17 cellular contexts compared by ENCODE assay signal in the genomic region with DNA sequence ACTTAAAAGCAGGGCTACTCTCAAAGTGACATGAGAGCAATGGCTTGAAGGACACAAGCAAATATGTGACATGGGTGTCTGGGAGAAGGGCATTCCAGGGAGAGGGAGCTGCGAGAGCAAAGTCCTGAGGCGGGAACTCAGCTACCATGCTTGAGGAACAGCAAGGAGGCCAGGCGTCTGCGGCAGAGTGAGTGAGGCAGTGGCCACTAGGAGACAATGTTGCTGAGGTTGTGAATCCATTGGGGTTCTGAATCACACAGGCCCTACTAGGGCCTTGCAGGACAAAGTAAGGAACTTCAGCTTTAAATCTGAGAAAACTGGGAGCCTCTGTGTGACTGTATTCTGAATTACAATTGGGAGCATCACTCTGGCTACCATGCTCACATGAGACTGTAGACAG.
A peak's percentile ranks its signal among the peaks of the same experiment; 100 is the strongest.
DNase-seq lines count a peak whose midpoint lies in the region; ATAC-seq and TF ChIP-seq lines count a peak whose summit lies in the region.
"Had no signal": no experiment of that assay in that cellular context is flagged by ENCODE, and none has a peak within 500 bp of the region (broad histone marks: within the 10 kb centered on the region; RNA-seq: fewer than 3 reads in every experiment).

No MANE protein-coding gene starts in this region.

- DNase-seq in ELF-1 (ENCODE audit: low read depth, low spot score): peak; percentile 76
- peak; percentile 18 for DNase-seq in RKO (ENCODE audit: low spot score)
- DNase-seq in endodermal cell: peak; percentile 90
- DNase-seq in lower lobe of right lung: no peak
- DNase-seq in tibial nerve (ENCODE audit: low spot score in 2 of 2): no peak
- DNase-seq in stimulated activated effector memory CD8-positive, alpha-beta T cell treated with anti-CD3 and anti-CD28 coated beads, Interleukin-12 subunit alpha, Interleukin-12 subunit beta, amount 100 ng/mL, for 72 hours (ENCODE audit: low spot score in 2 of 2): no peak
- DNase-seq in HuH-7 (ENCODE audit: low spot score): no peak
- DNase-seq: activated CD4-positive, CD25-positive, alpha-beta regulatory T cell treated with anti-CD3 and anti-CD28 coated beads, Interleukin-2, amount 50 U/mL, for 72 hours; activated naive CD4-positive, alpha-beta T cell treated with anti-CD3 and anti-CD28 coated beads for 36 hours; caudate nucleus; heart right ventricle; NCI-H187 treated with DMSO at 0.1 percent for 48 hours; NCI-H524 treated with DMSO at 0.1 percent for 48 hours; stimulated activated CD4-positive, alpha-beta T cell treated with anti-CD3 and anti-CD28 coated beads, Interleukin-1b, Interleukin-23, amount 100 ng/mL, for 48 hours; transverse colon had no signal

- TF ChIP-seq CTCF in endodermal cell (conservative IDR thresholded peaks at IDR 0.05): peak; percentile 76
- TF ChIP-seq CTCF in lower lobe of right lung (IDR thresholded peaks at IDR 0.05): no peak
- no peak for TF ChIP-seq CTCF in tibial nerve (IDR thresholded peaks at IDR 0.05)

- TF ChIP-seq EP300 in tibial nerve (IDR thresholded peaks at IDR 0.05): no peak

- ATAC-seq in lower lobe of right lung: peak; percentile 39 to 61
- no peak for ATAC-seq in HG03045 (IDR thresholded peaks at IDR 0.05; ENCODE audit: unreplicated experiment)
- ATAC-seq in stimulated activated effector memory CD8-positive, alpha-beta T cell treated with anti-CD3 and anti-CD28 coated beads, Interleukin-12 subunit alpha, Interleukin-12 subunit beta, amount 100 ng/mL, for 72 hours: no peak
- ATAC-seq: heart right ventricle; natural killer cell treated with Interleukin-12 subunit alpha and Interleukin-12 subunit beta and Interleukin-15 and Interleukin-18, amount 100 ng/mL, for 72 hours had no signal

- no peak for TF ChIP-seq POLR2A in tibial nerve (IDR thresholded peaks at IDR 0.05)

- H3K9me3 Mint-ChIP-seq in endodermal cell: no peaks in the 10 kb centered on the region
- H3K9me3 Mint-ChIP-seq in stimulated activated effector memory CD8-positive, alpha-beta T cell treated with anti-CD3 and anti-CD28 coated beads, Interleukin-12 subunit alpha, Interleukin-12 subunit beta, amount 100 ng/mL, for 72 hours: no peaks in the 10 kb centered on the region
- H3K9me3 Mint-ChIP-seq: activated naive CD4-positive, alpha-beta T cell treated with anti-CD3 and anti-CD28 coated beads for 36 hours had no signal

- intact Hi-C loops in lower lobe of right lung (cut with DNase I): no loop called here

- H3K4me3 ChIP-seq in endodermal cell (ENCODE audit: low read length): no peak overlapping the region
- no peak overlapping the region for H3K4me3 ChIP-seq in lower lobe of right lung
- no peak overlapping the region for H3K4me3 ChIP-seq in tibial nerve
- H3K4me3 ChIP-seq: heart right ventricle, transverse colon had no signal

- H3K4me3 Mint-ChIP-seq in endodermal cell: no peak overlapping the region
- no peak overlapping the region for H3K4me3 Mint-ChIP-seq in stimulated activated effector memory CD8-positive, alpha-beta T cell treated with anti-CD3 and anti-CD28 coated beads, Interleukin-12 subunit alpha, Interleukin-12 subunit beta, amount 100 ng/mL, for 72 hours
- H3K4me3 Mint-ChIP-seq: activated naive CD4-positive, alpha-beta T cell treated with anti-CD3 and anti-CD28 coated beads for 36 hours; natural killer cell treated with Interleukin-12 subunit alpha and Interleukin-12 subunit beta and Interleukin-15 and Interleukin-18, amount 100 ng/mL, for 72 hours had no signal

- H3K9me3 ChIP-seq in endodermal cell (ENCODE audit: control insufficient read depth, low read length): no peaks in the 10 kb centered on the region
- no peaks in the 10 kb centered on the region for H3K9me3 ChIP-seq in lower lobe of right lung
- H3K9me3 ChIP-seq in tibial nerve: no peaks in the 10 kb centered on the region
- H3K9me3 ChIP-seq: heart right ventricle, transverse colon had no signal

- no peaks in the 10 kb centered on the region for H3K27me3 ChIP-seq in endodermal cell (ENCODE audit: control insufficient read depth, insufficient read depth, low read length, poor library complexity, severe bottlenecking)
- H3K27me3 ChIP-seq in lower lobe of right lung (ENCODE audit: low read depth): no peaks in the 10 kb centered on the region
- no peaks in the 10 kb centered on the region for H3K27me3 ChIP-seq in tibial nerve
- H3K27me3 ChIP-seq: heart right ventricle, transverse colon had no signal

- H3K4me1 ChIP-seq in endodermal cell (ENCODE audit: control insufficient read depth, insufficient read depth, low read length) (no peaks in the 10 kb centered on the region), lower lobe of right lung (peaks cover 4% of the 10 kb centered on the region), tibial nerve (peaks cover 0 to 9% (median 0%) of the 10 kb centered on the region in 4 donors)
- H3K4me1 ChIP-seq: transverse colon had no signal

- WGBS in endodermal cell (ENCODE audit: insufficient coverage in 1 of 2, insufficient read length in 1 of 2), 2 experiments: 31 to 71% methylated on average over 2 to 4 of the region's 4 CpGs
- WGBS in tibial nerve, 2 donors: 94% methylated on average over 4 of the region's 4 CpGs

- no peaks in the 10 kb centered on the region for H3K27me3 Mint-ChIP-seq in endodermal cell (ENCODE audit: insufficient read depth)
- H3K27me3 Mint-ChIP-seq: natural killer cell treated with Interleukin-12 subunit alpha and Interleukin-12 subunit beta and Interleukin-15 and Interleukin-18, amount 100 ng/mL, for 72 hours had no signal

- no peak overlapping the region for H3K27ac Mint-ChIP-seq in endodermal cell
- H3K27ac Mint-ChIP-seq in stimulated activated effector memory CD8-positive, alpha-beta T cell treated with anti-CD3 and anti-CD28 coated beads, Interleukin-12 subunit alpha, Interleukin-12 subunit beta, amount 100 ng/mL, for 72 hours: no peak overlapping the region
- H3K27ac Mint-ChIP-seq: activated naive CD4-positive, alpha-beta T cell treated with anti-CD3 and anti-CD28 coated beads for 36 hours; natural killer cell treated with Interleukin-12 subunit alpha and Interleukin-12 subunit beta and Interleukin-15 and Interleukin-18, amount 100 ng/mL, for 72 hours had no signal

- no peaks in the 10 kb centered on the region for H3K36me3 Mint-ChIP-seq in endodermal cell (ENCODE audit: low read depth)
- H3K36me3 Mint-ChIP-seq in stimulated activated effector memory CD8-positive, alpha-beta T cell treated with anti-CD3 and anti-CD28 coated beads, Interleukin-12 subunit alpha, Interleukin-12 subunit beta, amount 100 ng/mL, for 72 hours: no peaks in the 10 kb centered on the region
- H3K36me3 Mint-ChIP-seq: natural killer cell treated with Interleukin-12 subunit alpha and Interleukin-12 subunit beta and Interleukin-15 and Interleukin-18, amount 100 ng/mL, for 72 hours had no signal

- peaks cover 10% of the 10 kb centered on the region for H3K4me1 Mint-ChIP-seq in endodermal cell
- H3K4me1 Mint-ChIP-seq in stimulated activated effector memory CD8-positive, alpha-beta T cell treated with anti-CD3 and anti-CD28 coated beads, Interleukin-12 subunit alpha, Interleukin-12 subunit beta, amount 100 ng/mL, for 72 hours: no peaks in the 10 kb centered on the region

- no peaks in the 10 kb centered on the region for H3K36me3 ChIP-seq in endodermal cell (ENCODE audit: control insufficient read depth, insufficient read depth, low read length)
- no peaks in the 10 kb centered on the region for H3K36me3 ChIP-seq in lower lobe of right lung
- no peaks in the 10 kb centered on the region for H3K36me3 ChIP-seq in tibial nerve
- H3K36me3 ChIP-seq: heart right ventricle, transverse colon had no signal

- H3K27ac ChIP-seq in endodermal cell (ENCODE audit: low read depth, low read length) (no peak overlapping the region), lower lobe of right lung (no peak overlapping the region), tibial nerve (no peak overlapping the region)
- H3K27ac ChIP-seq: heart right ventricle, transverse colon had no signal

- H3K9ac ChIP-seq in endodermal cell (ENCODE audit: extremely low read depth, low read length, poor library complexity, severe bottlenecking): no peak overlapping the region

Comparison
In these comparisons a context has a peak if more than half of its experiments do, and no peak if none do; other contexts are left out.
1. DNase-seq: peak in ELF-1 (single experiment), RKO (single experiment) and endodermal cell (single experiment); none in lower lobe of right lung (single experiment), tibial nerve (0 of 2), stimulated activated effector memory CD8-positive, alpha-beta T cell treated with anti-CD3 and anti-CD28 coated beads, Interleukin-12 subunit alpha, Interleukin-12 subunit beta, amount 100 ng/mL, for 72 hours (0 of 2) and HuH-7 (single experiment).
2. ATAC-seq: peak in lower lobe of right lung (2 of 2); none in HG03045 (single experiment) and stimulated activated effector memory CD8-positive, alpha-beta T cell treated with anti-CD3 and anti-CD28 coated beads, Interleukin-12 subunit alpha, Interleukin-12 subunit beta, amount 100 ng/mL, for 72 hours (single experiment).